Comparison of ENCODE assay signal across 9 cellular contexts in genomic region chr10:63670291-63670898, GRCh38.
DNase-seq lines count a peak whose midpoint lies in the region; ATAC-seq and TF ChIP-seq lines count a peak whose summit lies in the region.
"Had no signal": no experiment of that assay in that cellular context is flagged by ENCODE, and none has a peak within 500 bp of the region (broad histone marks: within the 10 kb centered on the region; RNA-seq: fewer than 3 reads in every experiment).

No MANE protein-coding gene starts in this region.

- no peak overlapping the region for H3K4me3 ChIP-seq in uterus
- H3K4me3 ChIP-seq: MG63 had no signal

- DNase-seq in activated naive CD4-positive, alpha-beta T cell treated with anti-CD3 and anti-CD28 coated beads, Interleukin-2, amount 50 U/mL, for 72 hours (ENCODE audit: low spot score in 2 of 2) = no peak
- no peak for DNase-seq in activated naive CD4-positive, alpha-beta T cell treated with anti-CD3 and anti-CD28 coated beads, Interleukin-2, amount 50 U/mL, for 16 hours
- DNase-seq in WTC11 (ENCODE audit: low spot score) = no peak
- peak; percentile 30 for DNase-seq in iPS-NIHi7 (ENCODE audit: extremely low spot score)
- peak in 1 of 2 donors; percentile 47 for DNase-seq in uterus
- DNase-seq in NOMO-1 treated with dmso at 0.1 percent for 144 hours (lab: John Stamatoyannopoulos, UW; ENCODE audit: unreplicated experiment) = no peak
- no peak for DNase-seq in ACHN
- DNase-seq: MG63 had no signal

- CTCF ChIA-PET in WTC11 (lab: Charles Lee) = interaction anchor here (1.3 to 2.8 kb wide), 5 partner anchors 37 to 149 kb away, joined by 3 to 19 read pairs (median 5); no protein-coding TSS in a partner anchor

- H3K27ac ChIP-seq in uterus = peak overlapping the region; percentile 51 to 69

- no peaks in the 10 kb centered on the region for H3K36me3 ChIP-seq in uterus
- H3K36me3 ChIP-seq: MG63 had no signal

- H3K27me3 ChIP-seq in uterus = no peaks in the 10 kb centered on the region
- H3K27me3 ChIP-seq: MG63 had no signal

- peak overlapping the region; percentile 50 for H3K4me3 Mint-ChIP-seq in WTC11

- H3K36me3 Mint-ChIP-seq in activated naive CD4-positive, alpha-beta T cell treated with anti-CD3 and anti-CD28 coated beads, Interleukin-2, amount 50 U/mL, for 72 hours = no peaks in the 10 kb centered on the region
- no peaks in the 10 kb centered on the region for H3K36me3 Mint-ChIP-seq in WTC11

- H3K9me3 Mint-ChIP-seq in activated naive CD4-positive, alpha-beta T cell treated with anti-CD3 and anti-CD28 coated beads, Interleukin-2, amount 50 U/mL, for 72 hours = no peaks in the 10 kb centered on the region
- H3K9me3 Mint-ChIP-seq in WTC11 = no peaks in the 10 kb centered on the region

- POLR2A ChIA-PET in WTC11 (lab: Charles Lee) = interaction anchor here (0.6 to 0.8 kb wide), 2 partner anchors 40 to 48 kb away, joined by 3 to 4 read pairs; no protein-coding TSS in a partner anchor

- peak; percentile 13 to 89 for ATAC-seq in activated naive CD4-positive, alpha-beta T cell treated with anti-CD3 and anti-CD28 coated beads, Interleukin-2, amount 50 U/mL, for 72 hours
- ATAC-seq in WTC11 = peak; percentile 65
- no peak for ATAC-seq in GM21825 (IDR thresholded peaks at IDR 0.05; ENCODE audit: unreplicated experiment)

- H3K9me3 ChIP-seq in uterus = no peaks in the 10 kb centered on the region
- H3K9me3 ChIP-seq: MG63 had no signal

- intact Hi-C loops in uterus (cut with DNase I; ENCODE audit: low total_unique reads) = no loop called here

- TF ChIP-seq CTCF in WTC11 (IDR thresholded peaks at IDR 0.05) (no peak), uterus (IDR thresholded peaks at IDR 0.05) (no peak)

- in situ Hi-C loops in ACHN (cut with HindIII; ENCODE audit: low pct_ligation_motif_present, low pct_unique_long_range_greater_than_20kb, low sequenced_read_pairs) = no loop called here

- no peaks in the 10 kb centered on the region for H3K27me3 Mint-ChIP-seq in WTC11 (ENCODE audit: low read depth)

- H3K4me1 Mint-ChIP-seq in WTC11 = peaks cover 60% of the 10 kb centered on the region

- no peak overlapping the region for H3K27ac Mint-ChIP-seq in activated naive CD4-positive, alpha-beta T cell treated with anti-CD3 and anti-CD28 coated beads, Interleukin-2, amount 50 U/mL, for 72 hours
- peak overlapping the region; percentile 96 for H3K27ac Mint-ChIP-seq in WTC11

- peak; percentile 5 to 16 for TF ChIP-seq POLR2A in uterus (IDR thresholded peaks at IDR 0.05)

- H3K4me1 ChIP-seq in uterus = peaks cover 0 to 6% of the 10 kb centered on the region in 2 donors

TF ChIP-seq in WTC11, 78 proteins besides CTCF, POLR2A, EP300 and RAD21:
- TF ChIP-seq TEAD1 (CRISPR knock-in tag; IDR thresholded peaks at IDR 0.05) = peak; percentile 52
- peak; percentile 90 for TF ChIP-seq NFE2L1 (CRISPR knock-in tag; IDR thresholded peaks at IDR 0.05)
- no peak for TF ChIP-seq PREB (CRISPR knock-in tag; IDR thresholded peaks at IDR 0.05; ENCODE audit: borderline replicate concordance)
- TF ChIP-seq JUN (CRISPR knock-in tag; IDR thresholded peaks at IDR 0.05) = no peak
- TF ChIP-seq SMAD3 (CRISPR knock-in tag; IDR thresholded peaks at IDR 0.05; ENCODE audit: borderline replicate concordance) = no peak
- no peak for TF ChIP-seq ATF6 (CRISPR knock-in tag; IDR thresholded peaks at IDR 0.05)
- TF ChIP-seq PRDM15 (CRISPR knock-in tag; IDR thresholded peaks at IDR 0.05) = peak; percentile 80
